ENCODE assay signal across 12 cellular contexts in the genomic region with DNA sequence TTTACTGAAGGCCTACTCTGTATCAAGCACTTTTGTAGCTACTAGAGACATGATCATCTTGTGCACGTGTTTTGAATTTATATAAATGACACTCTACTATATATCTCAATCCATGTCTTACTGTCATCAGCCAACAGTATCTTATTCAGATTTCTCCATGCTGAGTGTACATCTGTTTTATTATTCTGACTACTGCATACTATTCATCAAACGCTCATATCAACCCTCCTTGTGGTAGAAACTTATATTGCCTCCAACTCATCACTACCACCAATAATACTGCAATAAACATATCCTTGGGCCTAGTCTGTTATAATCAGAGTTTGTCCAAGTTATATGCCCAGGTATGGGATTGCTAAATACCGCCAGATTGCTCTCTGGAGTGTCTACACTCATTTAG.
DNase-seq lines count a peak whose midpoint lies in the region; ATAC-seq and TF ChIP-seq lines count a peak whose summit lies in the region.
"Had no signal": no experiment of that assay in that cellular context is flagged by ENCODE, and none has a peak within 500 bp of the region (broad histone marks: within the 10 kb centered on the region; RNA-seq: fewer than 3 reads in every experiment).

No MANE protein-coding gene starts in this region.

- no peaks in the 10 kb centered on the region for H3K9me3 ChIP-seq in CD8-positive, alpha-beta T cell (ENCODE audit: low read length)
- H3K9me3 ChIP-seq in body of pancreas = no peaks in the 10 kb centered on the region
- H3K9me3 ChIP-seq in naive thymus-derived CD4-positive, alpha-beta T cell (ENCODE audit: control insufficient read depth in 2 of 3, low read length in 3 of 3) = no peaks in the 10 kb centered on the region
- H3K9me3 ChIP-seq: esophagus muscularis mucosa, upper lobe of left lung had no signal

- no peaks in the 10 kb centered on the region for H3K4me1 ChIP-seq in CD8-positive, alpha-beta T cell (ENCODE audit: insufficient read depth, low read length)
- no peaks in the 10 kb centered on the region for H3K4me1 ChIP-seq in body of pancreas
- no peaks in the 10 kb centered on the region for H3K4me1 ChIP-seq in naive thymus-derived CD4-positive, alpha-beta T cell (ENCODE audit: control insufficient read depth in 2 of 2, insufficient read depth in 2 of 2, low read length in 2 of 2)
- H3K4me1 ChIP-seq: upper lobe of left lung had no signal

- no peak overlapping the region for H3K4me3 Mint-ChIP-seq in CD8-positive, alpha-beta T cell
- H3K4me3 Mint-ChIP-seq in naive thymus-derived CD4-positive, alpha-beta T cell = no peak overlapping the region

- H3K27me3 Mint-ChIP-seq in CD8-positive, alpha-beta T cell (ENCODE audit: low read depth) = no peaks in the 10 kb centered on the region
- H3K27me3 Mint-ChIP-seq in naive thymus-derived CD4-positive, alpha-beta T cell = peaks cover 0 to 4% (median 0%) of the 10 kb centered on the region in 5 donors

- CTCF ChIA-PET in CD8-positive, alpha-beta T cell (lab: Charles Lee) = interaction anchor here (0.9 to 1.0 kb wide), 2 partner anchors 87 to 88 kb away, joined by 3 read pairs; no protein-coding TSS in a partner anchor
- CTCF ChIA-PET in naive thymus-derived CD4-positive, alpha-beta T cell (lab: Charles Lee) = interaction anchor here (0.8 to 1.4 kb wide), 3 partner anchors 41 to 205 kb away, joined by 3 to 4 read pairs (median 3); no protein-coding TSS in a partner anchor

- ATAC-seq in CD8-positive, alpha-beta T cell = peak; percentile 69
- ATAC-seq in body of pancreas = peak; percentile 40
- ATAC-seq in naive thymus-derived CD4-positive, alpha-beta T cell = peak; percentile 69
- no peak for ATAC-seq in GM18519 (IDR thresholded peaks at IDR 0.05; ENCODE audit: low FRiP score, unreplicated experiment)

- no peak overlapping the region for H3K27ac ChIP-seq in CD8-positive, alpha-beta T cell (ENCODE audit: low read depth, low read length)
- no peak overlapping the region for H3K27ac ChIP-seq in body of pancreas
- no peak overlapping the region for H3K27ac ChIP-seq in naive thymus-derived CD4-positive, alpha-beta T cell (ENCODE audit: low read depth, low read length)
- H3K27ac ChIP-seq: esophagus muscularis mucosa, upper lobe of left lung had no signal

- 48 to 60% methylated on average over 3 of the region's 3 CpGs for WGBS in body of pancreas, 2 donors

- no peaks in the 10 kb centered on the region for H3K36me3 Mint-ChIP-seq in CD8-positive, alpha-beta T cell
- H3K36me3 Mint-ChIP-seq in naive thymus-derived CD4-positive, alpha-beta T cell = peaks cover 0 to 4% (median 0%) of the 10 kb centered on the region in 5 donors

- H3K36me3 ChIP-seq in CD8-positive, alpha-beta T cell (ENCODE audit: insufficient read depth, low read length) = no peaks in the 10 kb centered on the region
- H3K36me3 ChIP-seq in body of pancreas (replicated peaks in 1 of 2; ENCODE audit: insufficient read depth in 1 of 2, low read depth in 2 of 2) = no peaks in the 10 kb centered on the region
- H3K36me3 ChIP-seq in naive thymus-derived CD4-positive, alpha-beta T cell (ENCODE audit: control insufficient read depth in 2 of 3, insufficient read depth in 3 of 3, low read length in 3 of 3) = no peaks in the 10 kb centered on the region
- H3K36me3 ChIP-seq: esophagus muscularis mucosa, upper lobe of left lung had no signal

- intact Hi-C loops in CD8-positive, alpha-beta T cell (cut with DNase I, micrococcal nuclease) = loop anchor here in 1 of 2 experiments (5.0 kb wide), 2 partner anchors 94 to 194 kb away; no protein-coding TSS in a partner anchor
- intact Hi-C loops in body of pancreas (cut with DNase I) = no loop called here
- intact Hi-C loops in naive thymus-derived CD4-positive, alpha-beta T cell (cut with micrococcal nuclease) = loop anchor here in 1 of 2 donors (1.0 kb wide), 4 partner anchors 80 to 392 kb away; no protein-coding TSS in a partner anchor

- H3K4me1 Mint-ChIP-seq in CD8-positive, alpha-beta T cell (ENCODE audit: low read depth) = no peaks in the 10 kb centered on the region
- peaks cover 0 to 7% (median 4%) of the 10 kb centered on the region in 7 donors for H3K4me1 Mint-ChIP-seq in naive thymus-derived CD4-positive, alpha-beta T cell

- H3K27ac Mint-ChIP-seq in CD8-positive, alpha-beta T cell = no peak overlapping the region
- peak overlapping the region in 3 of 9 donors; percentile 4 to 7 (median 5) for H3K27ac Mint-ChIP-seq in naive thymus-derived CD4-positive, alpha-beta T cell

- no peak overlapping the region for H3K4me3 ChIP-seq in CD8-positive, alpha-beta T cell (ENCODE audit: low read depth, low read length)
- H3K4me3 ChIP-seq in Jurkat, Clone E6-1 (ENCODE audit: low read length) = no peak overlapping the region
- H3K4me3 ChIP-seq in body of pancreas = no peak overlapping the region
- H3K4me3 ChIP-seq in naive thymus-derived CD4-positive, alpha-beta T cell (ENCODE audit: low read length) = no peak overlapping the region
- H3K4me3 ChIP-seq: esophagus muscularis mucosa, upper lobe of left lung had no signal

- no peaks in the 10 kb centered on the region for H3K27me3 ChIP-seq in CD8-positive, alpha-beta T cell (ENCODE audit: insufficient read depth, low read length)
- H3K27me3 ChIP-seq in body of pancreas = no peaks in the 10 kb centered on the region
- no peaks in the 10 kb centered on the region for H3K27me3 ChIP-seq in naive thymus-derived CD4-positive, alpha-beta T cell (ENCODE audit: control insufficient read depth in 2 of 2, insufficient read depth in 2 of 2, low read length in 2 of 2)
- H3K27me3 ChIP-seq: esophagus muscularis mucosa, upper lobe of left lung had no signal

- no peak for TF ChIP-seq POLR2A in body of pancreas (IDR thresholded peaks at IDR 0.05)

- peak; percentile 23 for TF ChIP-seq CTCF in CD8-positive, alpha-beta T cell (IDR thresholded peaks at IDR 0.05)
- TF ChIP-seq CTCF in body of pancreas (IDR thresholded peaks at IDR 0.05) = peak in 2 of 7 experiments; percentile 12 to 15

- POLR2A ChIA-PET in CD8-positive, alpha-beta T cell (lab: Charles Lee) = interaction anchor here (0.6 kb wide), 2 partner anchors 80 to 152 kb away, joined by 3 read pairs; no protein-coding TSS in a partner anchor
- POLR2A ChIA-PET in naive thymus-derived CD4-positive, alpha-beta T cell (lab: Charles Lee) = interaction anchor here (1.0 to 1.5 kb wide), 3 partner anchors 13 to 92 kb away, joined by 3 to 5 read pairs (median 3); no protein-coding TSS in a partner anchor

- DNase-seq in CD8-positive, alpha-beta T cell = no peak
- DNase-seq in Jurkat, Clone E6-1 (ENCODE audit: low read depth, low spot score) = peak; percentile 16
- DNase-seq in body of pancreas (no peak), NCI-H1092 treated with DMSO at 0.1 percent for 48 hours (lab: John Stamatoyannopoulos, UW) (no peak), ureter (ENCODE audit: low spot score) (no peak)
- DNase-seq in naive thymus-derived CD4-positive, alpha-beta T cell = peak in 6 of 9 donors; percentile 8 to 41 (median 28)
- DNase-seq: activated CD4-positive, alpha-beta T cell treated with anti-CD3 and anti-CD28 coated beads, Interleukin-2, amount 50 U/mL, for 48 hours; aorta; SHP77 treated with DMSO at 0.1 percent for 48 hours; upper lobe of left lung had no signal

- peaks cover 1% of the 10 kb centered on the region for H3K9me3 Mint-ChIP-seq in CD8-positive, alpha-beta T cell
- H3K9me3 Mint-ChIP-seq in naive thymus-derived CD4-positive, alpha-beta T cell = peaks cover 0 to 3% (median 0%) of the 10 kb centered on the region in 11 donors

Comparison
In these comparisons a context has a peak if more than half of its experiments do, and no peak if none do; other contexts are left out.
1. DNase-seq: peak in Jurkat, Clone E6-1 (single experiment) and naive thymus-derived CD4-positive, alpha-beta T cell (6 of 9); none in CD8-positive, alpha-beta T cell (0 of 7), body of pancreas (0 of 4), NCI-H1092 treated with DMSO at 0.1 percent for 48 hours (single experiment) and ureter (single experiment).